Comparison of ENCODE assay signal across 27 cellular contexts in the genomic region with DNA sequence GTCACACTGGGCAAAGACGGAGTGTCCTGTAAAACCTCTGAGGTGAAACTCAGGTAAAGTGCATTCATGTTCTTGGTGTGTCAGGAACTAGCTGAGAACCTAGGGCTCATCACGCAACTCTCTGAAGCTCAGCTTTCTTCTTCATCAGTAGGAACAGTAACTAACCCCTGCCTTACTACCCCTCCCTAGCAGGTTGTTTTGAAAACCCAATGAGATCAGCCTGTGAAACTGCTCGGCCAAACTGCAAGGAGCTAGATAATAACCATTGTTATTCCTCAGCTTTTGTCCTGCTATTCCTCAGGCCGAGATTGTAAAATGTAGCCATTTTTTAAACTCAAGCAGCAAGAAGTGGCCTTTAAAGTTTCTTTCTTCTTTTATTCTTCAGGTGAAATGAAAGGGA. TPM values are rescaled to one million over a fixed set of nuclear protein-coding genes. Genes with fewer than 3 reads are reported as not detected.
"Had no signal": no experiment of that assay in that cellular context is flagged by ENCODE, and none has a peak within 500 bp of the region (broad histone marks: within the 10 kb centered on the region; RNA-seq: fewer than 3 reads in every experiment).

No MANE protein-coding gene starts in this region.

- H2AFZ ChIP-seq: hepatocyte, parathyroid adenoma had no signal

- H3K4me3 Mint-ChIP-seq: naive thymus-derived CD8-positive, alpha-beta T cell; nephron; neural crest cell; stimulated activated naive CD8-positive, alpha-beta T cell treated with anti-CD3 and anti-CD28 coated beads, Interleukin-15, amount 100 ng/mL, for 72 hours had no signal

- H3K4me2 ChIP-seq: hepatocyte, smooth muscle cell had no signal

- ATAC-seq: heart right ventricle; left colon; left lung; lower lobe of right lung; naive thymus-derived CD8-positive, alpha-beta T cell; right lobe of liver; stimulated activated naive CD8-positive, alpha-beta T cell treated with anti-CD3 and anti-CD28 coated beads, Interleukin-15, amount 100 ng/mL, for 72 hours had no signal

- H3K9me3 ChIP-seq: heart right ventricle, left lung, lower lobe of right lung, neutrophil, right atrium auricular region, right lobe of liver, tibial nerve, upper lobe of left lung, vagina had no signal

- FAIRE-seq: keratinocyte had no signal

- H3K27ac Mint-ChIP-seq: naive thymus-derived CD8-positive, alpha-beta T cell; nephron; stimulated activated naive CD8-positive, alpha-beta T cell treated with anti-CD3 and anti-CD28 coated beads, Interleukin-15, amount 100 ng/mL, for 72 hours had no signal

- H3K36me3 ChIP-seq: heart right ventricle, left lung, lower lobe of right lung, neutrophil, right atrium auricular region, right lobe of liver, tibial nerve, upper lobe of left lung, vagina had no signal

- H3K9me3 Mint-ChIP-seq: naive thymus-derived CD8-positive, alpha-beta T cell; nephron; stimulated activated naive CD8-positive, alpha-beta T cell treated with anti-CD3 and anti-CD28 coated beads, Interleukin-15, amount 100 ng/mL, for 72 hours had no signal

- H3K36me3 Mint-ChIP-seq: naive thymus-derived CD8-positive, alpha-beta T cell had no signal

- H3K27me3 ChIP-seq: right lobe of liver, upper lobe of left lung, vagina had no signal

- DNase-seq: heart right ventricle; kidney glomerular epithelial cell; left colon; left lung; lower lobe of right lung; mammary epithelial cell; mesenchymal stem cell; naive thymus-derived CD8-positive, alpha-beta T cell; occipital lobe; right lobe of liver; stimulated activated CD4-positive, alpha-beta T cell treated with anti-CD3 and anti-CD28 coated beads, Interleukin-15, amount 100 ng/mL, for 24 hours; stimulated activated CD4-positive, alpha-beta T cell treated with anti-CD3 and anti-CD28 coated beads, Interleukin-2, amount 100 ng/mL, for 24 hours; stimulated activated CD4-positive, alpha-beta T cell treated with anti-CD3 and anti-CD28 coated beads, Interleukin-4, amount 100 ng/mL, for 1 hour; stimulated activated naive CD4-positive, alpha-beta T cell treated with Interleukin-2 at 50 U/mL for 16 hours; stimulated activated naive CD8-positive, alpha-beta T cell treated with anti-CD3 and anti-CD28 coated beads, Interleukin-15, amount 100 ng/mL, for 72 hours; substantia nigra; upper lobe of left lung had no signal

- H3K4me1 ChIP-seq: left lung, lower lobe of right lung, parathyroid adenoma, right atrium auricular region, right lobe of liver, upper lobe of left lung, vagina had no signal

- H3K27ac ChIP-seq: heart right ventricle, hepatocyte, left lung, lower lobe of right lung, neutrophil, parathyroid adenoma, right atrium auricular region, right lobe of liver, tibial nerve, upper lobe of left lung, vagina had no signal

- H3K4me1 Mint-ChIP-seq: naive thymus-derived CD8-positive, alpha-beta T cell; stimulated activated naive CD8-positive, alpha-beta T cell treated with anti-CD3 and anti-CD28 coated beads, Interleukin-15, amount 100 ng/mL, for 72 hours had no signal

- H3K79me2 ChIP-seq: hepatocyte, parathyroid adenoma had no signal

- H3K9ac ChIP-seq: parathyroid adenoma had no signal

- H3K4me3 ChIP-seq: heart right ventricle, hepatocyte, left lung, lower lobe of right lung, right atrium auricular region, right lobe of liver, smooth muscle cell, tibial nerve, upper lobe of left lung, vagina had no signal

RNA-seq across cellular contexts. Expression of a gene that starts 9.8 kb away (rescaled TPM):
- total RNA-seq: naive thymus-derived CD8-positive, alpha-beta T cell had no signal
